11 cellular contexts compared by ENCODE assay signal in genomic region chr9:129343697-129344375, GRCh38.
DNase-seq lines count a peak whose midpoint lies in the region; ATAC-seq, FAIRE-seq and TF ChIP-seq lines count a peak whose summit lies in the region.
"Had no signal": no experiment of that assay in that cellular context is flagged by ENCODE, and none has a peak within 500 bp of the region (broad histone marks: within the 10 kb centered on the region; RNA-seq: fewer than 3 reads in every experiment).

No MANE protein-coding gene starts in this region.

- peaks cover 0 to 4% (median 0%) of the 10 kb centered on the region in 11 experiments; a peak in 2 of 22 replicates for H3K36me3 ChIP-seq in BLaER1 treated with 17β-estradiol and CSF1 and Interleukin-3, amounts not matched to agents 10 nM and 100 nM

- H3K27ac Mint-ChIP-seq in mesothelial cell of epicardium = no peak overlapping the region
- H3K27ac Mint-ChIP-seq: activated naive CD8-positive, alpha-beta T cell treated with anti-CD3 and anti-CD28 coated beads, Interleukin-2, amount 10 ng/mL, durations not matched to agents 7 days and 5 days; stimulated activated naive CD8-positive, alpha-beta T cell treated with anti-CD3 and anti-CD28 coated beads, Interleukin-15, Interleukin-2, amounts not matched to agents 100 ng/mL and 50 ng/mL, for 24 hours had no signal

- H3K27ac ChIP-seq in BLaER1 treated with 17β-estradiol and CSF1 and Interleukin-3, amounts not matched to agents 10 nM and 100 nM = peak overlapping the region in 5 of 11 experiments; percentile 20 to 87 (median 67); a peak in 7 of 22 replicates

- no peaks in the 10 kb centered on the region for H4K20me1 ChIP-seq in BLaER1 treated with 17β-estradiol and CSF1 and Interleukin-3, amounts not matched to agents 10 nM and 100 nM

- peak; percentile 87 for DNase-seq in SKM-1 treated with dmso at 0.1 percent for 144 hours (lab: John Stamatoyannopoulos, UW; ENCODE audit: unreplicated experiment)
- peak; percentile 86 for DNase-seq in Right ventricle myocardium superior
- DNase-seq in occipital lobe (lab: John Stamatoyannopoulos, UW) = peak; percentile 36
- DNase-seq in mesothelial cell of epicardium (ENCODE audit: low spot score in 2 of 2, unreplicated experiment in 2 of 2) = no peak
- DNase-seq in NCI-H187 treated with DMSO at 0.1 percent for 48 hours (lab: John Stamatoyannopoulos, UW) = no peak
- DNase-seq in GM12891 (ENCODE audit: insufficient read length, low spot score) = no peak
- DNase-seq: activated naive CD8-positive, alpha-beta T cell treated with anti-CD3 and anti-CD28 coated beads, Interleukin-2, amount 10 ng/mL, durations not matched to agents 7 days and 5 days; NCI-H524 had no signal

- H3K4me1 Mint-ChIP-seq in mesothelial cell of epicardium = peaks cover 4% of the 10 kb centered on the region

- no peak for TF ChIP-seq CTCF in mesothelial cell of epicardium (IDR thresholded peaks at IDR 0.05; ENCODE audit: unreplicated experiment)

- H3K9me3 Mint-ChIP-seq in mesothelial cell of epicardium = no peaks in the 10 kb centered on the region
- H3K9me3 Mint-ChIP-seq: activated naive CD8-positive, alpha-beta T cell treated with anti-CD3 and anti-CD28 coated beads, Interleukin-2, amount 10 ng/mL, durations not matched to agents 7 days and 5 days; stimulated activated naive CD8-positive, alpha-beta T cell treated with anti-CD3 and anti-CD28 coated beads, Interleukin-15, Interleukin-2, amounts not matched to agents 100 ng/mL and 50 ng/mL, for 24 hours had no signal

- H3K27me3 Mint-ChIP-seq in mesothelial cell of epicardium (ENCODE audit: low read depth) = no peaks in the 10 kb centered on the region
- H3K27me3 Mint-ChIP-seq: stimulated activated naive CD8-positive, alpha-beta T cell treated with anti-CD3 and anti-CD28 coated beads, Interleukin-15, Interleukin-2, amounts not matched to agents 100 ng/mL and 50 ng/mL, for 24 hours had no signal

- H3K4me3 ChIP-seq in BLaER1 treated with 17β-estradiol and CSF1 and Interleukin-3, amounts not matched to agents 10 nM and 100 nM = 0 out of 20 replicates have a peak overlapping the region, but pooled peaks of 1 of the 10 experiments have one; percentile 0

- H3K36me3 Mint-ChIP-seq in mesothelial cell of epicardium = peaks cover 7% of the 10 kb centered on the region
- H3K36me3 Mint-ChIP-seq: activated naive CD8-positive, alpha-beta T cell treated with anti-CD3 and anti-CD28 coated beads, Interleukin-2, amount 10 ng/mL, durations not matched to agents 7 days and 5 days had no signal

- ATAC-seq in Right ventricle myocardium superior (ENCODE audit: poor library complexity) (peak; percentile 82), SK-N-SH treated with all-trans-retinoic acid at 6 μM for 48 hours (no peak)

- peak overlapping the region in 7 of 11 experiments; percentile 10 to 98 (median 79); a peak in 12 of 22 replicates for H3K4me2 ChIP-seq in BLaER1 treated with 17β-estradiol and CSF1 and Interleukin-3, amounts not matched to agents 10 nM and 100 nM

- no peak for FAIRE-seq in GM12891 (lab: Jason Lieb, UNC)

- peaks cover 24 to 100% (median 74%) of the 10 kb centered on the region in 10 experiments for H3K4me1 ChIP-seq in BLaER1 treated with 17β-estradiol and CSF1 and Interleukin-3, amounts not matched to agents 10 nM and 100 nM

- no peak overlapping the region for H3K4me3 Mint-ChIP-seq in mesothelial cell of epicardium
- H3K4me3 Mint-ChIP-seq: activated naive CD8-positive, alpha-beta T cell treated with anti-CD3 and anti-CD28 coated beads, Interleukin-2, amount 10 ng/mL, durations not matched to agents 7 days and 5 days; stimulated activated naive CD8-positive, alpha-beta T cell treated with anti-CD3 and anti-CD28 coated beads, Interleukin-15, Interleukin-2, amounts not matched to agents 100 ng/mL and 50 ng/mL, for 24 hours had no signal

- TF ChIP-seq POLR2A in GM12891 (IDR thresholded peaks at IDR 0.05; ENCODE audit: low read depth, low read length) = no peak

- peak overlapping the region in 4 of 11 experiments; percentile 10 to 80 (median 49); a peak in 5 of 22 replicates for H3K9ac ChIP-seq in BLaER1 treated with 17β-estradiol and CSF1 and Interleukin-3, amounts not matched to agents 10 nM and 100 nM

- intact Hi-C loops in Right ventricle myocardium superior (cut with DNase I) = no loop called here

- H3K27me3 ChIP-seq in BLaER1 treated with 17β-estradiol and CSF1 and Interleukin-3, amounts not matched to agents 10 nM and 100 nM = no peaks in the 10 kb centered on the region

- H3K9me3 ChIP-seq in BLaER1 treated with 17β-estradiol and CSF1 and Interleukin-3, amounts not matched to agents 10 nM and 100 nM (replicated peaks in 1 of 11) = no peaks in the 10 kb centered on the region

TF ChIP-seq in GM12891, 5 proteins besides CTCF, POLR2A, EP300 and RAD21:
- no peak for TF ChIP-seq POLR2AphosphoS5 (IDR thresholded peaks at IDR 0.05; ENCODE audit: low read depth, low read length)
- no peak for TF ChIP-seq TAF1 (IDR thresholded peaks at IDR 0.05; ENCODE audit: low read depth, low read length)
- TF ChIP-seq POU2F2 (IDR thresholded peaks at IDR 0.05; ENCODE audit: low read depth, low read length) = no peak
- TF ChIP-seq PAX5 (IDR thresholded peaks at IDR 0.05; ENCODE audit: insufficient read depth, low read length, severe bottlenecking) = no peak
- no peak for TF ChIP-seq SPI1 (IDR thresholded peaks at IDR 0.05; ENCODE audit: low read depth, low read length)

TF ChIP-seq in SK-N-SH treated with all-trans-retinoic acid at 6 μM for 48 hours, 23 proteins besides CTCF, POLR2A, EP300 and RAD21:
- no peak for TF ChIP-seq BACH2 (CRISPR knock-in tag; IDR thresholded peaks at IDR 0.05; ENCODE audit: borderline replicate concordance)
TF ChIP-seq in SK-N-SH treated with all-trans-retinoic acid at 6 μM for 48 hours: peak in this region for 0.

Comparison
In these comparisons a context has a peak if more than half of its experiments do, and no peak if none do; other contexts are left out.
1. DNase-seq: peak in SKM-1 treated with dmso at 0.1 percent for 144 hours (single experiment), Right ventricle myocardium superior (single experiment) and occipital lobe (single experiment); none in mesothelial cell of epicardium (0 of 2), NCI-H187 treated with DMSO at 0.1 percent for 48 hours (single experiment) and GM12891 (single experiment).